In the genomic region with DNA sequence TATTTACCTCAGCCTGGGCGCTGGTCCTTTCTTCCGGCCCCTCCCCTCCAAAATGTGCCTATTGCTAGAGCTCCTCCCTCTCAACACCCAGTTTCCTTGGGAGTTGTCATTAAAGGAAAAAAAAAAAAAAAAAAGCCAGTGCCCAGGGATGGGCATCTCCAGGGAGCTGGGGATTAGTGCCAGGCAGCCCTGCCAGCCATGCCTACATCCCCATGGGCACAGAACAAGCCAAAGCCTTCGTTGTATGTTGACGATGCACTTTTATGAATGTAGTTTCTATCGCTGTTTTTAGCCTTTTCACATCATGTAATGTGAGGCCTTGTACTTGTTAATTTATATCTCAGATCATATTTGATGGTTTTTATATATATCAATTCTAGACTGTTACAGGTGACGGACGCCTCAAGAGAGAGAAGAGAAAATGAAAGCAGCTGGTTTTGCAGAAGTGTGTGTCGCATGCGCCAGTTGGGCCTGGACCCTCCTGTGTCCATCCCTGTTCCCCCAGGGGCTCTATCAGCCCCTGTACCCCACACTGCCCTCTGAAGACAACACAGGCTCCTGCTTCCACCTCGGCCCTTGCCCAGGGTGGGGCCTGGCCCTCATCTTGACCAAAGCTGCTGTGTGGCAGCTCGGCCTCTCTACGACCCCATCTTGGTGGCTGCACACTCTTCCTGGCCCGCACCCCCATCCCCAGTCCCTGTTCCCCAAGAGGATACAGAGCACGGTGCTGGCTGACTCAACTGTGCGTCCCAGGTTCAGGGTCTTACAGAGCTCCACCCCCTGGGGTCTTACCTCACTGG, we compare ENCODE assay signal across 10 cellular contexts. TPM values are rescaled to one million over a fixed set of nuclear protein-coding genes. Genes with fewer than 3 reads are reported as not detected.
DNase-seq lines count a peak whose midpoint lies in the region; ATAC-seq and TF ChIP-seq lines count a peak whose summit lies in the region.
"Had no signal": no experiment of that assay in that cellular context is flagged by ENCODE, and none has a peak within 500 bp of the region (broad histone marks: within the 10 kb centered on the region; RNA-seq: fewer than 3 reads in every experiment).

No MANE protein-coding gene starts in this region.

- H3K27ac Mint-ChIP-seq in activated naive CD4-positive, alpha-beta T cell treated with anti-CD3 and anti-CD28 coated beads, Interleukin-2, amount 50 U/mL, for 72 hours, result peak overlapping the region; percentile 81 to 92
- peak overlapping the region; percentile 91 to 97 for H3K27ac Mint-ChIP-seq in natural killer cell

- H3K27me3 Mint-ChIP-seq in natural killer cell (ENCODE audit: low read depth in 2 of 2), result no peaks in the 10 kb centered on the region

- no peaks in the 10 kb centered on the region for H3K9me2 ChIP-seq in DOHH2 (replicated peaks; ENCODE audit: control insufficient read depth, low read length)

- no peak for DNase-seq in activated naive CD4-positive, alpha-beta T cell treated with anti-CD3 and anti-CD28 coated beads, Interleukin-2, amount 50 U/mL, for 72 hours (ENCODE audit: low spot score in 2 of 2)
- no peak for DNase-seq in natural killer cell
- no peak for DNase-seq in NCI-H2171 (lab: John Stamatoyannopoulos, UW)
- no peak for DNase-seq in RKO (ENCODE audit: low spot score)
- DNase-seq in upper lobe of left lung, result no peak
- DNase-seq in EL, result no peak
- DNase-seq: DMS79 treated with DMSO at 0.1 percent for 48 hours had no signal

- no peaks in the 10 kb centered on the region for H3K9me3 Mint-ChIP-seq in activated naive CD4-positive, alpha-beta T cell treated with anti-CD3 and anti-CD28 coated beads, Interleukin-2, amount 50 U/mL, for 72 hours
- H3K9me3 Mint-ChIP-seq in natural killer cell, result no peaks in the 10 kb centered on the region

- intact Hi-C loops in natural killer cell (cut with micrococcal nuclease), result loop anchor here (5.0 kb wide), 2 partner anchors 73 to 143 kb away; partner anchors contain the start of genes DCAF7 and MAP3K3

- peaks cover 28% of the 10 kb centered on the region for H3K79me2 ChIP-seq in DOHH2 (ENCODE audit: control insufficient read depth, low read length)

- peak overlapping the region; percentile 96 for H3K4me3 Mint-ChIP-seq in natural killer cell

- no peak for TF ChIP-seq CTCF in DOHH2 (IDR thresholded peaks at IDR 0.05; ENCODE audit: low read depth, low read length, poor library complexity, severe bottlenecking)
- TF ChIP-seq CTCF in HEK293 (tag by site-specific recombination; IDR thresholded peaks at IDR 0.05), result no peak
- TF ChIP-seq CTCF in natural killer cell (IDR thresholded peaks at IDR 0.05), result no peak
- no peak for TF ChIP-seq CTCF in upper lobe of left lung (IDR thresholded peaks at IDR 0.05)

- WGBS in upper lobe of left lung, 2 donors, result 71 to 85% methylated on average over 15 of the region's 15 CpGs

- no peaks in the 10 kb centered on the region for H3K27me3 ChIP-seq in DOHH2 (ENCODE audit: control insufficient read depth, low read length)
- H3K27me3 ChIP-seq in upper lobe of left lung, result no peaks in the 10 kb centered on the region

- H3K4me1 ChIP-seq in DOHH2 (ENCODE audit: control insufficient read depth, low read length) (peaks cover 42% of the 10 kb centered on the region), HEK293 (ENCODE audit: control insufficient read depth, insufficient read depth, low read length) (peaks cover 3% of the 10 kb centered on the region; the same call in 1 of the 2 replicates), upper lobe of left lung (peaks cover 22 to 38% (median 27%) of the 10 kb centered on the region in 4 donors)

- H3K4me1 Mint-ChIP-seq in natural killer cell, result peaks cover 48 to 56% of the 10 kb centered on the region in 2 donors

- no peak for TF ChIP-seq POLR2A in upper lobe of left lung (IDR thresholded peaks at IDR 0.05)

- POLR2A ChIA-PET in HEK293 (lab: Yijun Ruan, JAX), result interaction anchor here (0.7 to 2.0 kb wide), 9 partner anchors 10 to 148 kb away, joined by 3 to 10 read pairs (median 4); partner anchors contain the start of genes CCDC47, FTSJ3, MAP3K3 and PSMC5

- peaks cover 16 to 29% of the 10 kb centered on the region in 2 donors for H3K36me3 Mint-ChIP-seq in activated naive CD4-positive, alpha-beta T cell treated with anti-CD3 and anti-CD28 coated beads, Interleukin-2, amount 50 U/mL, for 72 hours
- no peaks in the 10 kb centered on the region for H3K36me3 Mint-ChIP-seq in natural killer cell

- no peak for TF ChIP-seq EP300 in upper lobe of left lung (IDR thresholded peaks at IDR 0.05)

- peak overlapping the region; percentile 70 for H3K4me2 ChIP-seq in DOHH2 (ENCODE audit: low read length)

- H3K4me3 ChIP-seq in DOHH2 (ENCODE audit: low read length) (no peak overlapping the region), HEK293 (ENCODE audit: low read depth, low read length) (no peak overlapping the region), upper lobe of left lung (no peak overlapping the region)

- ATAC-seq in activated naive CD4-positive, alpha-beta T cell treated with anti-CD3 and anti-CD28 coated beads, Interleukin-2, amount 50 U/mL, for 72 hours, result no peak
- no peak for ATAC-seq in natural killer cell
- no peak for ATAC-seq in upper lobe of left lung (ENCODE audit: low FRiP score in 2 of 2)
- ATAC-seq: activated CD4-positive, CD25-positive, alpha-beta regulatory T cell treated with anti-CD3 and anti-CD28 coated beads, Interleukin-2, amount 50 U/mL, for 24 hours had no signal

- H3F3A ChIP-seq in DOHH2 (ENCODE audit: control insufficient read depth, insufficient read depth), result peaks cover 29% of the 10 kb centered on the region

- no peaks in the 10 kb centered on the region; the same call in 1 of the 2 replicates for H4K20me1 ChIP-seq in DOHH2 (ENCODE audit: control insufficient read depth, insufficient read depth, low read depth, low read length)

- H3K27ac ChIP-seq in DOHH2 (ENCODE audit: low read depth, low read length) (peak overlapping the region; percentile 94), HEK293 (ENCODE audit: extremely low read depth, low read depth, low read length) (0 out of 2 replicates have a peak overlapping the region, but pooled peaks have one; percentile 17), upper lobe of left lung (peak overlapping the region in 1 of 4 donors; percentile 6)

- H3K9me3 ChIP-seq in DOHH2 (ENCODE audit: control insufficient read depth, insufficient read depth, low read length), result no peaks in the 10 kb centered on the region
- H3K9me3 ChIP-seq in HEK293 (ENCODE audit: control insufficient read depth, insufficient read depth, low read depth, low read length), result no peaks in the 10 kb centered on the region
- H3K9me3 ChIP-seq in upper lobe of left lung, result no peaks in the 10 kb centered on the region

- H3K36me3 ChIP-seq in DOHH2 (ENCODE audit: control insufficient read depth, low read length) (peaks cover 65% of the 10 kb centered on the region), HEK293 (ENCODE audit: control insufficient read depth in 2 of 2, insufficient read depth in 1 of 2, low read length in 2 of 2) (peaks cover 3 to 72% of the 10 kb centered on the region in 2 experiments; a peak in 2 of 3 replicates), upper lobe of left lung (peaks cover 19 to 47% (median 44%) of the 10 kb centered on the region in 4 donors)

- CTCF ChIA-PET in HEK293 (lab: Yijun Ruan, JAX), result interaction anchor here (0.6 to 3.7 kb wide), 10 partner anchors 10 to 281 kb away, joined by 3 to 27 read pairs (median 3); partner anchors contain the start of gene MAP3K3

TF ChIP-seq in HEK293, 187 proteins besides CTCF, POLR2A, EP300 and RAD21 (continues in another document):
- TF ChIP-seq ZNF341 (tag by site-specific recombination; IDR thresholded peaks at IDR 0.05; ENCODE audit: low read depth), result no peak
- TF ChIP-seq ZNF610 (tag by site-specific recombination; IDR thresholded peaks at IDR 0.05; ENCODE audit: borderline replicate concordance), result no peak
- TF ChIP-seq ZBTB1 (tag by site-specific recombination; IDR thresholded peaks at IDR 0.05), result no peak
- TF ChIP-seq KLF1 (tag by site-specific recombination; IDR thresholded peaks at IDR 0.05), result 0 out of 2 replicates have a peak, but pooled peaks have one; percentile 3
- TF ChIP-seq, protein P1, sequence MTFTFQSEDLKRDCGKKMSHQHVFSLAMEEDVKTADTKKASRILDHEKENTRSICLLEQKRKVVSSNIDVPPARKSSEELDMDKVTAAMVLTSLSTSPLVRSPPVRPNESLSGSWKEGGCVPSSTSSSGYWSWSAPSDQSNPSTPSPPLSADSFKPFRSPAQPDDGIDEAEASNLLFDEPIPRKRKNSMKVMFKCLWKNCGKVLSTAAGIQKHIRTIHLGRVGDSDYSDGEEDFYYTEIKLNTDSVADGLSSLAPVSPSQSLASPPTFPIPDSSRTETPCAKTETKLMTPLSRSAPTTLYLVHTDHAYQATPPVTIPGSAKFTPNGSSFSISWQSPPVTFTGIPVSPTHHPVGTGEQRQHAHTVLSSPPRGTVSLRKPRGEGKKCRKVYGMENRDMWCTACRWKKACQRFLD (tag by site-specific recombination; IDR thresholded peaks at IDR 0.05), result no peak

RNA-seq across cellular contexts. Expression of gene LIMD2, which starts 4.8 kb away (rescaled TPM):
- 100 to 1,000 TPM in 1 of 2 donors, 10 to 100 TPM in 1; 76.7 to 166 TPM for total RNA-seq in activated naive CD4-positive, alpha-beta T cell treated with anti-CD3 and anti-CD28 coated beads, Interleukin-2, amount 50 U/mL, for 72 hours
- 100 to 1,000 TPM; 513 to 546 (median 524) TPM for total RNA-seq in natural killer cell
- total RNA-seq in upper lobe of left lung, result 100 to 1,000 TPM in 1 of 6 donors, 10 to 100 TPM in 5; 13.2 to 115 (median 21.6) TPM

RNA-seq across cellular contexts. Expression of gene STRADA, which starts 46.4 kb away (rescaled TPM):
- 100 to 1,000 TPM in 1 of 2 donors, 10 to 100 TPM in 1; 68.3 to 112 TPM for total RNA-seq in activated naive CD4-positive, alpha-beta T cell treated with anti-CD3 and anti-CD28 coated beads, Interleukin-2, amount 50 U/mL, for 72 hours
- total RNA-seq in natural killer cell (10 to 100 TPM; 72.6 to 83.1 (median 78.2) TPM), upper lobe of left lung (10 to 100 TPM; 18.7 to 60.8 (median 32.4) TPM)
